ENCODE assay signal across 8 cellular contexts in the genomic region with DNA sequence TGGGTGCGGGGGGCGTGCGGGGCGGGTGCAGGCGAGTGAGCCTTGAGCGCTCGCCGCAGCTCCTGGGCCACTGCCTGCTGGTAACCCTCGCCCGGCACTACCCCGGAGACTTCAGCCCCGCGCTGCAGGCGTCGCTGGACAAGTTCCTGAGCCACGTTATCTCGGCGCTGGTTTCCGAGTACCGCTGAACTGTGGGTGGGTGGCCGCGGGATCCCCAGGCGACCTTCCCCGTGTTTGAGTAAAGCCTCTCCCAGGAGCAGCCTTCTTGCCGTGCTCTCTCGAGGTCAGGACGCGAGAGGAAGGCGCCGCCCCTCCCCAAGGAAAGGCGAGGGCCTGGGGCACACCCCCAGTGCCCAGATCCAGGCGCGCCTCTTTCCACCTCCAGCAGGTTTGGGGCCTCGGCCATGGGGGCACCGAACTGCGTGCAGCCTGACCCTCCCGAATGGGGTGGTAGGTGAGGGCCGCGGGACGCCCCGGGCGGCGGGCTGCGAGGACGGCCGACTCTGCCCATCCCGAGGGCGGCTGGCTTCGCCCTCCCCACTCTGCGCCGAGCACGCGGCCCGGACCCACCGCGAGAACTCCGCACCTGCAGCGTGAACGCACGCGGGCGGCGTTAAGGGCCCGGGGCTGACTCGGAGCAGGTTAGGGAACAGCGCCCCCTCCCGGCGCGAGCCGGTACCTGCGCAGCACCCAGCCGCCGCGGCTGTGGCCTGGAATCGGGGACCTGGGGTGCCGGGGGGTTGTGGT. TPM values are rescaled to one million over a fixed set of nuclear protein-coding genes. Genes with fewer than 3 reads are reported as not detected.
DNase-seq lines count a peak whose midpoint lies in the region; ATAC-seq, FAIRE-seq and TF ChIP-seq lines count a peak whose summit lies in the region.

No MANE protein-coding gene starts in this region.

- TF ChIP-seq CTCF in fibroblast of mammary gland (conservative IDR thresholded peaks at IDR 0.05; ENCODE audit: control insufficient read depth, insufficient read depth, low read depth, low read length) (peak; percentile 63), nephron progenitor cell (IDR thresholded peaks at IDR 0.05) (peak; percentile 97)

- FAIRE-seq in RCC 7860 (lab: Jason Lieb, UNC), result no peak

- DNase-seq in GDM1 (lab: John Stamatoyannopoulos, UW), result peak; percentile 54
- peak; percentile 18 for DNase-seq in RCC 7860 (ENCODE audit: low spot score)
- DNase-seq in activated T-helper 1 cell treated with anti-CD3 and anti-CD28 coated beads, Interleukin-12 subunit alpha, Interleukin-12 subunit beta, Interleukin-2, Interleukin-4 antibody, amounts not matched to agents 30 ng/mL and 10 ng/mL and 1 ng/mL, durations not matched to agents 14 hours and 24 hours and 36 hours (ENCODE audit: low spot score), result peak; percentile 78
- DNase-seq in fibroblast of mammary gland (ENCODE audit: low read depth), result peak; percentile 53
- DNase-seq in nephron progenitor cell, result peak; percentile 90
- DNase-seq in stimulated activated naive CD8-positive, alpha-beta T cell treated with anti-CD3 and anti-CD28 coated beads, Interleukin-15, Interleukin-2, amounts not matched to agents 100 U/mL and 50 U/mL, for 24 hours, result peak; percentile 91

- intact Hi-C loops in activated T-helper 1 cell treated with anti-CD3 and anti-CD28 coated beads, Interleukin-12 subunit alpha, Interleukin-12 subunit beta, Interleukin-2, Interleukin-4 antibody, amounts not matched to agents 30 ng/mL and 10 ng/mL and 1 ng/mL, durations not matched to agents 14 hours and 24 hours and 36 hours (cut with micrococcal nuclease), result loop anchor here (1.0 to 5.0 kb wide), 6 partner anchors 14 to 181 kb away; partner anchors contain the start of gene NPRL3

- TF ChIP-seq RAD21 in Ishikawa (IDR thresholded peaks at IDR 0.05; ENCODE audit: low read depth), result peak; percentile 72; the same call in 1 of the 2 replicates

- H3K4me1 Mint-ChIP-seq in activated T-helper 1 cell treated with anti-CD3 and anti-CD28 coated beads, Interleukin-12 subunit alpha, Interleukin-12 subunit beta, Interleukin-2, Interleukin-4 antibody, amounts not matched to agents 30 ng/mL and 10 ng/mL and 1 ng/mL, durations not matched to agents 14 hours and 24 hours and 36 hours (ENCODE audit: low read depth), result no peaks in the 10 kb centered on the region
- H3K4me1 Mint-ChIP-seq in nephron progenitor cell, result no peaks in the 10 kb centered on the region

- H3K36me3 Mint-ChIP-seq in activated T-helper 1 cell treated with anti-CD3 and anti-CD28 coated beads, Interleukin-12 subunit alpha, Interleukin-12 subunit beta, Interleukin-2, Interleukin-4 antibody, amounts not matched to agents 30 ng/mL and 10 ng/mL and 1 ng/mL, durations not matched to agents 14 hours and 24 hours and 36 hours (ENCODE audit: low read depth), result no peaks in the 10 kb centered on the region
- peaks cover 20% of the 10 kb centered on the region for H3K36me3 Mint-ChIP-seq in nephron progenitor cell (ENCODE audit: low read depth)

- no peak overlapping the region for H3K4me3 ChIP-seq in fibroblast of mammary gland (ENCODE audit: control insufficient read depth, low read depth, low read length)

- TF ChIP-seq EP300 in Ishikawa (IDR thresholded peaks at IDR 0.05; ENCODE audit: borderline replicate concordance), result no peak

- H3K27me3 Mint-ChIP-seq in activated T-helper 1 cell treated with anti-CD3 and anti-CD28 coated beads, Interleukin-12 subunit alpha, Interleukin-12 subunit beta, Interleukin-2, Interleukin-4 antibody, amounts not matched to agents 30 ng/mL and 10 ng/mL and 1 ng/mL, durations not matched to agents 14 hours and 24 hours and 36 hours (ENCODE audit: insufficient read depth), result peaks cover 27% of the 10 kb centered on the region
- peaks cover 36% of the 10 kb centered on the region for H3K27me3 Mint-ChIP-seq in nephron progenitor cell (ENCODE audit: low read depth, poor library complexity)

- no peaks in the 10 kb centered on the region for H3K9me3 Mint-ChIP-seq in activated T-helper 1 cell treated with anti-CD3 and anti-CD28 coated beads, Interleukin-12 subunit alpha, Interleukin-12 subunit beta, Interleukin-2, Interleukin-4 antibody, amounts not matched to agents 30 ng/mL and 10 ng/mL and 1 ng/mL, durations not matched to agents 14 hours and 24 hours and 36 hours
- no peaks in the 10 kb centered on the region for H3K9me3 Mint-ChIP-seq in nephron progenitor cell

- ATAC-seq in stimulated activated naive CD8-positive, alpha-beta T cell treated with anti-CD3 and anti-CD28 coated beads, Interleukin-15, Interleukin-2, amounts not matched to agents 100 U/mL and 50 U/mL, for 24 hours, result peak; percentile 80
- ATAC-seq in GM19324 (IDR thresholded peaks at IDR 0.05; ENCODE audit: low FRiP score, unreplicated experiment), result no peak

- H3K4me3 Mint-ChIP-seq in activated T-helper 1 cell treated with anti-CD3 and anti-CD28 coated beads, Interleukin-12 subunit alpha, Interleukin-12 subunit beta, Interleukin-2, Interleukin-4 antibody, amounts not matched to agents 30 ng/mL and 10 ng/mL and 1 ng/mL, durations not matched to agents 14 hours and 24 hours and 36 hours, result peak overlapping the region; percentile 33
- peak overlapping the region; percentile 50 for H3K4me3 Mint-ChIP-seq in nephron progenitor cell

- no peak overlapping the region for H3K27ac Mint-ChIP-seq in activated T-helper 1 cell treated with anti-CD3 and anti-CD28 coated beads, Interleukin-12 subunit alpha, Interleukin-12 subunit beta, Interleukin-2, Interleukin-4 antibody, amounts not matched to agents 30 ng/mL and 10 ng/mL and 1 ng/mL, durations not matched to agents 14 hours and 24 hours and 36 hours
- no peak overlapping the region for H3K27ac Mint-ChIP-seq in nephron progenitor cell

TF ChIP-seq in Ishikawa, 13 proteins besides CTCF, POLR2A, EP300 and RAD21:
- peak; percentile 99 for TF ChIP-seq MAX (IDR thresholded peaks at IDR 0.05)
- 0 out of 2 replicates have a peak, but pooled peaks have one; percentile 9 for TF ChIP-seq TEAD4 (IDR thresholded peaks at IDR 0.05)
- 0 out of 2 replicates have a peak, but pooled peaks have one; percentile 25 for TF ChIP-seq YY1 (IDR thresholded peaks at IDR 0.05; ENCODE audit: low read depth)
- no peak for TF ChIP-seq ZBTB7A (IDR thresholded peaks at IDR 0.05; ENCODE audit: low read depth)
- TF ChIP-seq TCF12 (IDR thresholded peaks at IDR 0.05; ENCODE audit: low read depth), result peak; percentile 28; the same call in 1 of the 2 replicates

RNA-seq across cellular contexts. Expression of gene HBQ1, which starts 0.8 kb away (rescaled TPM):
- total RNA-seq in activated T-helper 1 cell treated with anti-CD3 and anti-CD28 coated beads, Interleukin-12 subunit alpha, Interleukin-12 subunit beta, Interleukin-2, Interleukin-4 antibody, amounts not matched to agents 30 ng/mL and 10 ng/mL and 1 ng/mL, durations not matched to agents 14 hours and 24 hours and 36 hours, result 0.54 and 0.88 TPM in 2 replicates

RNA-seq across cellular contexts. Expression of gene HBA1, which starts 4.6 kb away (rescaled TPM):
- not detected in 2 replicates for total RNA-seq in activated T-helper 1 cell treated with anti-CD3 and anti-CD28 coated beads, Interleukin-12 subunit alpha, Interleukin-12 subunit beta, Interleukin-2, Interleukin-4 antibody, amounts not matched to agents 30 ng/mL and 10 ng/mL and 1 ng/mL, durations not matched to agents 14 hours and 24 hours and 36 hours

RNA-seq across cellular contexts. Expression of gene HBA2, which starts 8.4 kb away (rescaled TPM):
- 0.57 and 0.59 TPM in 2 replicates for total RNA-seq in activated T-helper 1 cell treated with anti-CD3 and anti-CD28 coated beads, Interleukin-12 subunit alpha, Interleukin-12 subunit beta, Interleukin-2, Interleukin-4 antibody, amounts not matched to agents 30 ng/mL and 10 ng/mL and 1 ng/mL, durations not matched to agents 14 hours and 24 hours and 36 hours

RNA-seq across cellular contexts. Expression of gene HBM, which starts 15.3 kb away (rescaled TPM):
- total RNA-seq in activated T-helper 1 cell treated with anti-CD3 and anti-CD28 coated beads, Interleukin-12 subunit alpha, Interleukin-12 subunit beta, Interleukin-2, Interleukin-4 antibody, amounts not matched to agents 30 ng/mL and 10 ng/mL and 1 ng/mL, durations not matched to agents 14 hours and 24 hours and 36 hours, result not detected in 2 replicates

RNA-seq across cellular contexts. Expression of gene HBZ, which starts 28.6 kb away (rescaled TPM):
- not detected in 2 replicates for total RNA-seq in activated T-helper 1 cell treated with anti-CD3 and anti-CD28 coated beads, Interleukin-12 subunit alpha, Interleukin-12 subunit beta, Interleukin-2, Interleukin-4 antibody, amounts not matched to agents 30 ng/mL and 10 ng/mL and 1 ng/mL, durations not matched to agents 14 hours and 24 hours and 36 hours

Comparison
In these comparisons a context has a peak if more than half of its experiments do, and no peak if none do; other contexts are left out.
1. DNase-seq: peak in every context shown above with its lines; median percentile 91 in stimulated activated naive CD8-positive, alpha-beta T cell treated with anti-CD3 and anti-CD28 coated beads, Interleukin-15, Interleukin-2, amounts not matched to agents 100 U/mL and 50 U/mL, for 24 hours; 90 in nephron progenitor cell; 78 in activated T-helper 1 cell treated with anti-CD3 and anti-CD28 coated beads, Interleukin-12 subunit alpha, Interleukin-12 subunit beta, Interleukin-2, Interleukin-4 antibody, amounts not matched to agents 30 ng/mL and 10 ng/mL and 1 ng/mL, durations not matched to agents 14 hours and 24 hours and 36 hours; 54 in GDM1; 53 in fibroblast of mammary gland; 18 in RCC 7860.